8 cellular contexts compared by ENCODE assay signal in genomic region chr1:215543191-215543606, GRCh38. TPM values are rescaled to one million over a fixed set of nuclear protein-coding genes. Genes with fewer than 3 reads are reported as not detected.
A peak's percentile ranks its signal among the peaks of the same experiment; 100 is the strongest.
DNase-seq lines count a peak whose midpoint lies in the region; ATAC-seq and TF ChIP-seq lines count a peak whose summit lies in the region.

No MANE protein-coding gene starts in this region.

- no peaks in the 10 kb centered on the region for H3K9me2 ChIP-seq in OCI-LY7 (ENCODE audit: insufficient read depth, low read length)

- no peaks in the 10 kb centered on the region for H3K4me1 Mint-ChIP-seq in activated naive CD4-positive, alpha-beta T cell treated with anti-CD3 and anti-CD28 coated beads for 36 hours (ENCODE audit: low read depth)

- H3K36me3 Mint-ChIP-seq in activated naive CD4-positive, alpha-beta T cell treated with anti-CD3 and anti-CD28 coated beads for 36 hours (ENCODE audit: low read depth), result no peaks in the 10 kb centered on the region

- POLR2A ChIA-PET in OCI-LY7 (lab: Charles Lee), result no interaction called here

- peak; percentile 94 for DNase-seq in OCI-M1 (lab: John Stamatoyannopoulos, UW)
- DNase-seq in stimulated activated naive CD4-positive, alpha-beta T cell (lab: John Stamatoyannopoulos, UW), result no peak
- no peak for DNase-seq in OCI-LY7 (ENCODE audit: low spot score)
- no peak for DNase-seq in NCI-H1417 treated with DMSO at 0.1 percent for 48 hours (lab: John Stamatoyannopoulos, UW)
- DNase-seq in activated naive CD4-positive, alpha-beta T cell treated with anti-CD3 and anti-CD28 coated beads for 36 hours, result no peak

- peak overlapping the region in 1 of 2 donors; percentile 28 for H3K27ac ChIP-seq in liver (ENCODE audit: low read depth in 1 of 2, low read length in 2 of 2)
- H3K27ac ChIP-seq in OCI-LY7 (ENCODE audit: low read depth, low read length, poor library complexity, severe bottlenecking), result no peak overlapping the region

- H3K4me3 Mint-ChIP-seq in activated naive CD4-positive, alpha-beta T cell treated with anti-CD3 and anti-CD28 coated beads for 36 hours, result no peak overlapping the region

- H3K4me1 ChIP-seq in liver (ENCODE audit: control insufficient read depth in 4 of 4, insufficient read depth in 4 of 4, low read length in 3 of 4) (peaks cover 0 to 11% (median 10%) of the 10 kb centered on the region in 4 donors), OCI-LY7 (ENCODE audit: insufficient read depth, low read length, poor library complexity, severe bottlenecking) (no peaks in the 10 kb centered on the region)

- H3K79me2 ChIP-seq in OCI-LY7 (ENCODE audit: insufficient read depth, low read depth, low read length), result no peaks in the 10 kb centered on the region

- no peak overlapping the region for H3K4me3 ChIP-seq in liver (ENCODE audit: low read depth in 1 of 3, low read length in 3 of 3)
- no peak overlapping the region for H3K4me3 ChIP-seq in OCI-LY7 (ENCODE audit: low read depth, low read length, poor library complexity, severe bottlenecking)

- no peaks in the 10 kb centered on the region for H3K36me3 ChIP-seq in liver (ENCODE audit: control insufficient read depth in 4 of 4, insufficient read depth in 3 of 4, low read depth in 1 of 4, low read length in 3 of 4)
- no peaks in the 10 kb centered on the region for H3K36me3 ChIP-seq in OCI-LY7 (ENCODE audit: insufficient read depth, low read length)

- H3K27ac Mint-ChIP-seq in activated naive CD4-positive, alpha-beta T cell treated with anti-CD3 and anti-CD28 coated beads for 36 hours, result no peak overlapping the region

- no peak overlapping the region for H3K9ac ChIP-seq in liver (ENCODE audit: low read depth in 1 of 2, low read length in 2 of 2)

- H3K9me3 ChIP-seq in liver (ENCODE audit: control insufficient read depth in 4 of 4, low read length in 3 of 4) (no peaks in the 10 kb centered on the region), OCI-LY7 (ENCODE audit: low read length) (no peaks in the 10 kb centered on the region)

- no peaks in the 10 kb centered on the region for H4K20me1 ChIP-seq in OCI-LY7 (ENCODE audit: insufficient read depth, low read length)

- WGBS in liver, result 39% methylated on average over 2 of the region's 2 CpGs

- intact Hi-C loops in OCI-LY7 (cut with micrococcal nuclease; ENCODE audit: unreplicated experiment), result no loop called here
- intact Hi-C loops in activated naive CD4-positive, alpha-beta T cell treated with anti-CD3 and anti-CD28 coated beads for 36 hours (cut with micrococcal nuclease), result no loop called here

- no peak for TF ChIP-seq RAD21 in liver (IDR thresholded peaks at IDR 0.05)

- no peaks in the 10 kb centered on the region for H3K27me3 ChIP-seq in liver (ENCODE audit: control insufficient read depth in 4 of 4, insufficient read depth in 4 of 4, low read length in 3 of 4)

- ATAC-seq in GM18867 (IDR thresholded peaks at IDR 0.05; ENCODE audit: unreplicated experiment) (peak; percentile 98), HG02884 (IDR thresholded peaks at IDR 0.05; ENCODE audit: unreplicated experiment) (peak; percentile 96)

- H3K27me3 Mint-ChIP-seq in activated naive CD4-positive, alpha-beta T cell treated with anti-CD3 and anti-CD28 coated beads for 36 hours (ENCODE audit: low read depth), result peaks cover 8% of the 10 kb centered on the region

- no peak overlapping the region for H2AFZ ChIP-seq in OCI-LY7 (ENCODE audit: low read length)

- no peak for TF ChIP-seq CTCF in liver (IDR thresholded peaks at IDR 0.05; ENCODE audit: low read depth, low read length, missing input control)
- no peak for TF ChIP-seq CTCF in OCI-LY7 (conservative IDR thresholded peaks at IDR 0.05; ENCODE audit: low read length)

- CTCF ChIA-PET in OCI-LY7 (lab: Charles Lee; ENCODE audit: unreplicated experiment), result no interaction called here
- CTCF ChIA-PET in activated naive CD4-positive, alpha-beta T cell treated with anti-CD3 and anti-CD28 coated beads for 36 hours (lab: Charles Lee), result no interaction called here

- H3K4me2 ChIP-seq in OCI-LY7 (ENCODE audit: low read length), result no peak overlapping the region

- peaks cover 2% of the 10 kb centered on the region for H3K9me3 Mint-ChIP-seq in activated naive CD4-positive, alpha-beta T cell treated with anti-CD3 and anti-CD28 coated beads for 36 hours

- no TSS peak for BruUV-seq in OCI-LY7 (replicated peaks; lab: Mats Ljungman, UMichigan)

TF ChIP-seq in liver, 16 proteins besides CTCF, POLR2A, EP300 and RAD21:
- TF ChIP-seq MAX (IDR thresholded peaks at IDR 0.05) (peak; percentile 23), ZBTB33 (IDR thresholded peaks at IDR 0.05) (no peak), HNF4A (conservative IDR thresholded peaks at IDR 0.05) (peak; percentile 65 to 72), JUND (IDR thresholded peaks at IDR 0.05) (peak in 1 of 2 donors; percentile 29), REST (IDR thresholded peaks at IDR 0.05) (no peak), RXRA (IDR thresholded peaks at IDR 0.05) (peak in 1 of 2 donors; percentile 76), GABPA (IDR thresholded peaks at IDR 0.05 in 1 of 2, conservative IDR thresholded peaks at IDR 0.05 in 1 of 2) (no peak), NR2F2 (IDR thresholded peaks at IDR 0.05) (peak; percentile 36), HNF4G (IDR thresholded peaks at IDR 0.05) (no peak), FOXA1 (IDR thresholded peaks at IDR 0.05) (no peak), YY1 (IDR thresholded peaks at IDR 0.05) (peak; percentile 25), ATF3 (IDR thresholded peaks at IDR 0.05) (no peak), SP1 (IDR thresholded peaks at IDR 0.05) (peak; percentile 65), TAF1 (conservative IDR thresholded peaks at IDR 0.05) (no peak)

RNA-seq across cellular contexts. Expression of gene KCTD3, which starts 23.9 kb away (rescaled TPM):
- total RNA-seq in liver (10 to 100 TPM; 28.7 to 58.7 TPM), OCI-LY7 (2022) (2.4 and 3.4 TPM in 2 replicates)
- 10 to 100 TPM; 20.8 to 23.4 TPM for polyA plus RNA-seq in liver
- total RNA-seq in OCI-LY7 (2014; rRNA removed; shearing (Covaris generic)), result 0.08 and 0.13 TPM in 2 replicates
- 1 to 10 TPM; 3.2 to 3.5 TPM for total RNA-seq in activated naive CD4-positive, alpha-beta T cell treated with anti-CD3 and anti-CD28 coated beads for 36 hours

Comparison
In these comparisons a context has a peak if more than half of its experiments do, and no peak if none do; other contexts are left out.
1. RNA of gene KCTD3, which starts 23.9 kb away (total RNA-seq): 28.7 to 58.7 TPM in liver; 3.2 to 3.5 TPM in activated naive CD4-positive, alpha-beta T cell treated with anti-CD3 and anti-CD28 coated beads for 36 hours and 0.08 to 3.4 TPM in OCI-LY7; every median in the first group is over 4 times any median in the second.